In genomic region chr6:23964865-23965264, GRCh38 we compare ENCODE assay signal across 33 cellular contexts.
"Had no signal": no experiment of that assay in that cellular context is flagged by ENCODE, and none has a peak within 500 bp of the region (broad histone marks: within the 10 kb centered on the region; RNA-seq: fewer than 3 reads in every experiment).

No MANE protein-coding gene starts in this region.

- DNase-seq: activated B cell treated with CpG ODN at 0.5 μM for 24 hours; activated CD4-positive, alpha-beta T cell treated with anti-CD3 and anti-CD28 coated beads for 48 hours; activated CD4-positive, alpha-beta T cell treated with anti-CD3 and anti-CD28 coated beads, Interleukin-2, amount 50 U/mL, for 1 hour; activated CD4-positive, alpha-beta T cell treated with anti-CD3 and anti-CD28 coated beads, Interleukin-2, amount 50 U/mL, for 48 hours; activated CD8-positive, alpha-beta memory T cell treated with anti-CD3 and anti-CD28 coated beads for 24 hours; activated CD8-positive, alpha-beta T cell treated with anti-CD3 and anti-CD28 coated beads for 36 hours; activated effector memory CD4-positive, alpha-beta T cell treated with Interleukin-2 at 50 U/mL for 16 hours; activated gamma-delta T cell treated with Interleukin-2 at 50 U/mL for 16 hours; activated naive CD4-positive, alpha-beta T cell treated with anti-CD3 and anti-CD28 coated beads, Interleukin-2, amount 50 U/mL, for 16 hours; activated naive CD4-positive, alpha-beta T cell treated with Interleukin-2 at 50 U/mL for 16 hours; activated T-cell treated with anti-CD3 and anti-CD28 coated beads, Interleukin-2, amount 50 U/mL, for 4 hours; amniotic stem cell; anterior cingulate cortex; brain microvascular endothelial cell; dermis blood vessel endothelial cell; effector CD4-positive, alpha-beta T cell; effector memory CD8-positive, alpha-beta T cell; erythroblast; foreskin melanocyte; heart right ventricle; T-helper 17 cell; T1000; WERI-Rb-1 had no signal

- H3K4me1 ChIP-seq: esophagus muscularis mucosa, gastroesophageal sphincter, heart right ventricle had no signal

- H3K9me3 ChIP-seq: esophagus muscularis mucosa, gastroesophageal sphincter, heart right ventricle had no signal

- H3K36me3 ChIP-seq: brain microvascular endothelial cell, esophagus muscularis mucosa, gastroesophageal sphincter, heart right ventricle, WERI-Rb-1 had no signal

- H3K27ac Mint-ChIP-seq: activated B cell treated with CpG ODN at 0.5 μM for 24 hours; activated CD8-positive, alpha-beta T cell treated with anti-CD3 and anti-CD28 coated beads for 36 hours; activated naive CD8-positive, alpha-beta T cell; activated T-helper 17 cell treated with anti-CD3 and anti-CD28 coated beads, Interleukin-2, amount 50 U/mL, for 72 hours; effector memory CD8-positive, alpha-beta T cell; T-helper 17 cell; T-helper 2 cell treated with Interferon-gamma antibody and Interleukin-4, amounts not matched to agents 5 μg/mL and 100 μg/mL, for 36 hours had no signal

- H3K4me3 ChIP-seq: coronary artery, esophagus muscularis mucosa, gastroesophageal sphincter, heart right ventricle had no signal

- H3K36me3 Mint-ChIP-seq: activated naive CD8-positive, alpha-beta T cell had no signal

- FAIRE-seq: astrocyte, bronchial epithelial cell had no signal

- H3K27me3 ChIP-seq: brain microvascular endothelial cell, esophagus muscularis mucosa, gastroesophageal sphincter, heart right ventricle had no signal

- H3K4me1 Mint-ChIP-seq: activated B cell treated with CpG ODN at 0.5 μM for 24 hours; activated T-helper 17 cell treated with anti-CD3 and anti-CD28 coated beads, Interleukin-2, amount 50 U/mL, for 72 hours; central memory CD8-positive, alpha-beta T cell; T-helper 17 cell had no signal

- H3K4me3 Mint-ChIP-seq: activated B cell treated with CpG ODN at 0.5 μM for 24 hours; activated CD8-positive, alpha-beta T cell treated with anti-CD3 and anti-CD28 coated beads for 36 hours; activated naive CD8-positive, alpha-beta T cell; activated T-cell treated with anti-CD3 and anti-CD28 coated beads, Interleukin-2, amount 50 U/mL, for 4 hours; activated T-helper 17 cell treated with anti-CD3 and anti-CD28 coated beads, Interleukin-2, amount 50 U/mL, for 72 hours; central memory CD8-positive, alpha-beta T cell; effector memory CD8-positive, alpha-beta T cell; T-helper 17 cell; T-helper 2 cell treated with Interferon-gamma antibody and Interleukin-4, amounts not matched to agents 5 μg/mL and 100 μg/mL, for 36 hours had no signal

- H3K27ac ChIP-seq: brain microvascular endothelial cell, coronary artery, esophagus muscularis mucosa, gastroesophageal sphincter, heart right ventricle, WERI-Rb-1 had no signal

- H3K27me3 Mint-ChIP-seq: activated B cell treated with CpG ODN at 0.5 μM for 24 hours; activated CD8-positive, alpha-beta T cell treated with anti-CD3 and anti-CD28 coated beads for 36 hours; activated naive CD8-positive, alpha-beta T cell; activated T-helper 17 cell treated with anti-CD3 and anti-CD28 coated beads, Interleukin-2, amount 50 U/mL, for 72 hours; central memory CD8-positive, alpha-beta T cell; effector memory CD8-positive, alpha-beta T cell; T-helper 17 cell had no signal

- H3K9me3 Mint-ChIP-seq: activated CD8-positive, alpha-beta T cell treated with anti-CD3 and anti-CD28 coated beads for 36 hours; central memory CD8-positive, alpha-beta T cell; T-helper 2 cell treated with Interferon-gamma antibody and Interleukin-4, amounts not matched to agents 5 μg/mL and 100 μg/mL, for 36 hours had no signal

- ATAC-seq: activated CD4-positive, CD25-positive, alpha-beta regulatory T cell treated with anti-CD3 and anti-CD28 coated beads, Interleukin-2, amount 50 U/mL, for 24 hours; activated CD8-positive, alpha-beta T cell treated with anti-CD3 and anti-CD28 coated beads for 36 hours; activated T-cell treated with anti-CD3 and anti-CD28 coated beads, Interleukin-2, amount 50 U/mL, for 4 hours; activated T-helper 17 cell treated with anti-CD3 and anti-CD28 coated beads, Interleukin-2, amount 50 U/mL, for 72 hours; effector memory CD8-positive, alpha-beta T cell; gastroesophageal sphincter; heart right ventricle; T-helper 17 cell had no signal
